11 cellular contexts compared by ENCODE assay signal in the genomic region with DNA sequence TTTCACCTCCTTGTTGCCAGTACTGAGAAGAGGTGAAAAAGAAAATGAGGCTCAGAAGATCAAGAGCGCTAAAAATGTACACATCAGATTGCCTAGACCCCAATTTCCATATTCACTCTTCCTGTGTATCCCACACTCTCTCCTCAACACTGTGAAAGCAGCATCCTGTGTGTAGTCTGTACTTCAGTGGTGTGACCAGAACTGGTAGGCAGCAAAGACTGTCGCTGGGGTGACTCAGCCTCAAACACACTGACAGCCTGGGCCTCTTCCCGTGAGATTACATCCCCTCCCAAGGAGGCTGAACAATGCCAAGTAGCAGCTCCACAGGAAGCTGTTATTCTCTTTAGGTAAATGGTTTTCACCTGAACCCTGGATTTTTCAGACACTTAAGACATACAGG.
DNase-seq lines count a peak whose midpoint lies in the region; FAIRE-seq and TF ChIP-seq lines count a peak whose summit lies in the region.
"Had no signal": no experiment of that assay in that cellular context is flagged by ENCODE, and none has a peak within 500 bp of the region (broad histone marks: within the 10 kb centered on the region; RNA-seq: fewer than 3 reads in every experiment).

No MANE protein-coding gene starts in this region.

- H3K23ac ChIP-seq in neuronal stem cell (ENCODE audit: low read depth, low read length, poor library complexity) = no peak overlapping the region

- H3K9ac ChIP-seq in endodermal cell (ENCODE audit: extremely low read depth, low read length, poor library complexity, severe bottlenecking) = no peak overlapping the region
- no peak overlapping the region for H3K9ac ChIP-seq in neuronal stem cell (ENCODE audit: low read depth, low read length, poor library complexity)

- H2BK120ac ChIP-seq in neuronal stem cell (ENCODE audit: low read depth, low read length) = no peak overlapping the region

- 14 to 48% methylated on average over 1 to 3 of the region's 3 CpGs for WGBS in endodermal cell (ENCODE audit: insufficient coverage in 1 of 2, insufficient read length in 1 of 2), 2 experiments
- WGBS in neuronal stem cell (ENCODE audit: extremely low coverage in 2 of 2, insufficient read length in 2 of 2, insufficient replicate concordance in 1 of 2), 2 donors = no CpG with 5 or more reads among the region's 3 CpGs

- H3K4me3 Mint-ChIP-seq in endodermal cell = no peak overlapping the region
- H3K4me3 Mint-ChIP-seq: activated naive CD4-positive, alpha-beta T cell treated with anti-CD3 and anti-CD28 coated beads, Interleukin-2, amount 50 U/mL, for 24 hours had no signal

- no peak overlapping the region for H2BK12ac ChIP-seq in neuronal stem cell (ENCODE audit: low read length)

- H3K36me3 ChIP-seq in endodermal cell (ENCODE audit: control insufficient read depth, insufficient read depth, low read length) (no peaks in the 10 kb centered on the region), neuronal stem cell (replicated peaks in 1 of 2; ENCODE audit: control insufficient read depth in 2 of 2, insufficient read depth in 2 of 2, low read length in 2 of 2) (no peaks in the 10 kb centered on the region)
- H3K36me3 ChIP-seq: right lobe of liver had no signal

- H3K27me3 ChIP-seq in endodermal cell (ENCODE audit: control insufficient read depth, insufficient read depth, low read length, poor library complexity, severe bottlenecking) (no peaks in the 10 kb centered on the region), neuronal stem cell (ENCODE audit: control insufficient read depth in 3 of 3, insufficient read depth in 3 of 3, low read depth in 1 of 3, low read length in 3 of 3) (no peaks in the 10 kb centered on the region)
- H3K27me3 ChIP-seq: right lobe of liver had no signal

- H3K79me1 ChIP-seq in neuronal stem cell (ENCODE audit: low read depth, low read length) = no peaks in the 10 kb centered on the region

- H3K14ac ChIP-seq in neuronal stem cell (ENCODE audit: low read length) = no peak overlapping the region

- no peaks in the 10 kb centered on the region for H3K4me1 ChIP-seq in endodermal cell (ENCODE audit: control insufficient read depth, insufficient read depth, low read length)
- peaks cover 0 to 6% of the 10 kb centered on the region in 2 donors for H3K4me1 ChIP-seq in neuronal stem cell (ENCODE audit: control insufficient read depth in 2 of 2, insufficient read depth in 1 of 2, low read depth in 1 of 2, low read length in 2 of 2)
- H3K4me1 ChIP-seq: right lobe of liver had no signal

- peak; percentile 70 for FAIRE-seq in GM19239 (lab: Jason Lieb, UNC)

- H2AK5ac ChIP-seq in neuronal stem cell (ENCODE audit: low read depth, low read length) = no peak overlapping the region

- H2BK15ac ChIP-seq in neuronal stem cell (ENCODE audit: low read length) = no peak overlapping the region

- H3K27me3 Mint-ChIP-seq in endodermal cell (ENCODE audit: insufficient read depth) = no peaks in the 10 kb centered on the region

- H3K27ac ChIP-seq in endodermal cell (ENCODE audit: low read depth, low read length) (no peak overlapping the region), neuronal stem cell (replicated peaks; ENCODE audit: low read length) (no peak overlapping the region)
- H3K27ac ChIP-seq: right lobe of liver had no signal

- no peak overlapping the region for H3K4ac ChIP-seq in neuronal stem cell (ENCODE audit: low read length)

- no peaks in the 10 kb centered on the region for H3K36me3 Mint-ChIP-seq in endodermal cell (ENCODE audit: low read depth)
- H3K36me3 Mint-ChIP-seq: activated naive CD4-positive, alpha-beta T cell treated with anti-CD3 and anti-CD28 coated beads, Interleukin-2, amount 50 U/mL, for 24 hours had no signal

- H3K18ac ChIP-seq in neuronal stem cell (ENCODE audit: low read length) = no peak overlapping the region

- peaks cover 4% of the 10 kb centered on the region for H3K4me1 Mint-ChIP-seq in endodermal cell
- H3K4me1 Mint-ChIP-seq: activated naive CD4-positive, alpha-beta T cell treated with anti-CD3 and anti-CD28 coated beads, Interleukin-2, amount 50 U/mL, for 24 hours had no signal

- H3K9me3 ChIP-seq in endodermal cell (ENCODE audit: control insufficient read depth, low read length) (peaks cover 19% of the 10 kb centered on the region), neuronal stem cell (replicated peaks in 1 of 2; ENCODE audit: control insufficient read depth in 2 of 2, insufficient read depth in 1 of 2, low read depth in 1 of 2, low read length in 2 of 2) (peaks cover 2 to 11% of the 10 kb centered on the region in 2 donors)
- H3K9me3 ChIP-seq: right lobe of liver had no signal

- no peak for TF ChIP-seq POLR2A in NB4 (IDR thresholded peaks at IDR 0.05; ENCODE audit: extremely low read depth, insufficient read length)

- no peak overlapping the region for H4K91ac ChIP-seq in neuronal stem cell (ENCODE audit: low read depth, low read length, poor library complexity)

- TF ChIP-seq CTCF in NB4 (IDR thresholded peaks at IDR 0.05; ENCODE audit: low read depth, low read length) = no peak
- TF ChIP-seq CTCF in endodermal cell (conservative IDR thresholded peaks at IDR 0.05) = no peak

- no peak overlapping the region for H3K4me3 ChIP-seq in NB4 (ENCODE audit: low read depth, low read length)
- H3K4me3 ChIP-seq in endodermal cell (ENCODE audit: low read length) = no peak overlapping the region
- no peak overlapping the region for H3K4me3 ChIP-seq in neuronal stem cell (ENCODE audit: low read length in 2 of 2)
- H3K4me3 ChIP-seq: right lobe of liver had no signal

- no peak overlapping the region for H2BK5ac ChIP-seq in neuronal stem cell (ENCODE audit: low read length)

- no peak overlapping the region for H4K8ac ChIP-seq in neuronal stem cell (ENCODE audit: low read depth, low read length)

- H3K9me3 Mint-ChIP-seq in endodermal cell = peaks cover 18% of the 10 kb centered on the region
- H3K9me3 Mint-ChIP-seq: activated naive CD4-positive, alpha-beta T cell treated with anti-CD3 and anti-CD28 coated beads, Interleukin-2, amount 50 U/mL, for 24 hours had no signal

- H3K27ac Mint-ChIP-seq in endodermal cell = peak overlapping the region; percentile 34
- H3K27ac Mint-ChIP-seq: activated naive CD4-positive, alpha-beta T cell treated with anti-CD3 and anti-CD28 coated beads, Interleukin-2, amount 50 U/mL, for 24 hours had no signal

- H3K4me2 ChIP-seq in neuronal stem cell (ENCODE audit: insufficient read depth, low read length, poor library complexity, severe bottlenecking) = no peak overlapping the region

- DNase-seq in GM19239 (ENCODE audit: insufficient read length, low spot score) = no peak
- peak; percentile 63 for DNase-seq in NB4 (ENCODE audit: low read depth)
- DNase-seq in endodermal cell = peak; percentile 82
- no peak for DNase-seq in neuronal stem cell (ENCODE audit: low spot score)
- DNase-seq in DMS 273 treated with DMSO at 0.1 percent for 48 hours (lab: John Stamatoyannopoulos, UW) = no peak
- no peak for DNase-seq in NCI-H82 treated with DMSO at 0.1 percent for 48 hours (lab: John Stamatoyannopoulos, UW; ENCODE audit: unreplicated experiment)
- no peak for DNase-seq in 8988T
- DNase-seq: effector memory CD4-positive, alpha-beta T cell; right lobe of liver; stimulated activated CD8-positive, alpha-beta memory T cell treated with anti-CD3 and anti-CD28 coated beads, Interleukin-4, amount 100 ng/mL, for 48 hours had no signal

- peak overlapping the region; percentile 60 for H2AFZ ChIP-seq in neuronal stem cell (ENCODE audit: low read length)

Comparison
In these comparisons a context has a peak if more than half of its experiments do, and no peak if none do; other contexts are left out.
1. DNase-seq: peak in NB4 (single experiment) and endodermal cell (single experiment); none in GM19239 (single experiment), neuronal stem cell (single experiment), DMS 273 treated with DMSO at 0.1 percent for 48 hours (single experiment), NCI-H82 treated with DMSO at 0.1 percent for 48 hours (single experiment) and 8988T (single experiment).